1 cellular context compared by ENCODE assay signal in the genomic region with DNA sequence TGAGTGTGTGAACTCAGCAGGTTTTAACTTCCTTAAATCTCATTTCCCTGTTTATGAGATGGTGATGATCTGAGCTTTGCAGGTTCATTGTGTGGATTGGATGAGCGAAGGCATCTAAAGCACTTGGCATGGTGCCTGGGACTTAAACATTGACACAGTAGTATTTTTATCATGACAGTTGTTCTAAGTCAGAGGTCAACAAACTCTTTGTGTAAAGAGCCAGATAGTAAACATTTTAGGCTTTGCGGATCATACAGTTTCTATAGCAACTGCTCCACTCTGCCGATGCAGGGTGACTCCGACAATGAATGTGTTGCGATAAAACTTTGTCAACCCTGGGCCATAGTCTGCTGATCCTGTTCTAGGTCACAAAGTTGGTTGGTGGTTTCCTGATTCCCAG.
TF ChIP-seq lines count a peak whose summit lies in the region.

No MANE protein-coding gene starts in this region.

TF ChIP-seq in HepG2, 621 proteins besides CTCF, POLR2A, EP300 and RAD21 (continued from another document):
- TF ChIP-seq, protein P1, sequence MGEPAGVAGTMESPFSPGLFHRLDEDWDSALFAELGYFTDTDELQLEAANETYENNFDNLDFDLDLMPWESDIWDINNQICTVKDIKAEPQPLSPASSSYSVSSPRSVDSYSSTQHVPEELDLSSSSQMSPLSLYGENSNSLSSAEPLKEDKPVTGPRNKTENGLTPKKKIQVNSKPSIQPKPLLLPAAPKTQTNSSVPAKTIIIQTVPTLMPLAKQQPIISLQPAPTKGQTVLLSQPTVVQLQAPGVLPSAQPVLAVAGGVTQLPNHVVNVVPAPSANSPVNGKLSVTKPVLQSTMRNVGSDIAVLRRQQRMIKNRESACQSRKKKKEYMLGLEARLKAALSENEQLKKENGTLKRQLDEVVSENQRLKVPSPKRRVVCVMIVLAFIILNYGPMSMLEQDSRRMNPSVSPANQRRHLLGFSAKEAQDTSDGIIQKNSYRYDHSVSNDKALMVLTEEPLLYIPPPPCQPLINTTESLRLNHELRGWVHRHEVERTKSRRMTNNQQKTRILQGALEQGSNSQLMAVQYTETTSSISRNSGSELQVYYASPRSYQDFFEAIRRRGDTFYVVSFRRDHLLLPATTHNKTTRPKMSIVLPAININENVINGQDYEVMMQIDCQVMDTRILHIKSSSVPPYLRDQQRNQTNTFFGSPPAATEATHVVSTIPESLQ (CRISPR knock-in tag; conservative IDR thresholded peaks at IDR 0.05) = no peak
- TF ChIP-seq MED1 (CRISPR knock-in tag; IDR thresholded peaks at IDR 0.05) (0 out of 2 replicates have a peak, but pooled peaks have one; percentile 12), ZNF446 (CRISPR knock-in tag; IDR thresholded peaks at IDR 0.05) (no peak), ZNF614 (CRISPR knock-in tag; IDR thresholded peaks at IDR 0.05; ENCODE audit: borderline replicate concordance) (no peak), SP5 (CRISPR knock-in tag; IDR thresholded peaks at IDR 0.05; ENCODE audit: borderline replicate concordance, low read depth) (no peak), KLF6 (CRISPR knock-in tag; IDR thresholded peaks at IDR 0.05) (no peak), RFX5 (IDR thresholded peaks at IDR 0.05; ENCODE audit: low read depth, low read length) (no peak), TBX2 (CRISPR knock-in tag; IDR thresholded peaks at IDR 0.05; ENCODE audit: borderline replicate concordance) (peak; percentile 37; the same call in 1 of the 2 replicates)
- TF ChIP-seq, protein P2, sequence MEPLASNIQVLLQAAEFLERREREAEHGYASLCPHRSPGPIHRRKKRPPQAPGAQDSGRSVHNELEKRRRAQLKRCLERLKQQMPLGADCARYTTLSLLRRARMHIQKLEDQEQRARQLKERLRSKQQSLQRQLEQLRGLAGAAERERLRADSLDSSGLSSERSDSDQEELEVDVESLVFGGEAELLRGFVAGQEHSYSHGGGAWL (CRISPR knock-in tag; IDR thresholded peaks at IDR 0.05) = no peak
- TF ChIP-seq, protein P3, sequence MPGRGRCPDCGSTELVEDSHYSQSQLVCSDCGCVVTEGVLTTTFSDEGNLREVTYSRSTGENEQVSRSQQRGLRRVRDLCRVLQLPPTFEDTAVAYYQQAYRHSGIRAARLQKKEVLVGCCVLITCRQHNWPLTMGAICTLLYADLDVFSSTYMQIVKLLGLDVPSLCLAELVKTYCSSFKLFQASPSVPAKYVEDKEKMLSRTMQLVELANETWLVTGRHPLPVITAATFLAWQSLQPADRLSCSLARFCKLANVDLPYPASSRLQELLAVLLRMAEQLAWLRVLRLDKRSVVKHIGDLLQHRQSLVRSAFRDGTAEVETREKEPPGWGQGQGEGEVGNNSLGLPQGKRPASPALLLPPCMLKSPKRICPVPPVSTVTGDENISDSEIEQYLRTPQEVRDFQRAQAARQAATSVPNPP (CRISPR knock-in tag; IDR thresholded peaks at IDR 0.05) = no peak
